ENCODE assay signal across 9 cellular contexts in genomic region chr7:99928994-99929729, GRCh38. TPM values are rescaled to one million over a fixed set of nuclear protein-coding genes. Genes with fewer than 3 reads are reported as not detected.
DNase-seq lines count a peak whose midpoint lies in the region; ATAC-seq and TF ChIP-seq lines count a peak whose summit lies in the region.
"Had no signal": no experiment of that assay in that cellular context is flagged by ENCODE, and none has a peak within 500 bp of the region (broad histone marks: within the 10 kb centered on the region; RNA-seq: fewer than 3 reads in every experiment).

Gene GJC3 (minus strand): TSS chr7:99929620. CDS start chr7:99929620, 0 bp downstream.

- intact Hi-C loops in sigmoid colon (cut with DNase I), result no loop called here

- H3K27ac Mint-ChIP-seq in brain, result no peak within 1 kb of the TSS

- H3K9ac ChIP-seq in SK-N-SH, result no peak within 1 kb of the TSS

- TF ChIP-seq EP300 in SK-N-SH (IDR thresholded peaks at IDR 0.05; ENCODE audit: borderline replicate concordance in 1 of 2, low read depth in 1 of 2, low read length in 1 of 2) (no peak), sigmoid colon (IDR thresholded peaks at IDR 0.05) (no peak)

- ATAC-seq in GM19324 (IDR thresholded peaks at IDR 0.05; ENCODE audit: low FRiP score, unreplicated experiment), result no peak
- no peak for ATAC-seq in HG03175 (IDR thresholded peaks at IDR 0.05; ENCODE audit: unreplicated experiment)

- in situ Hi-C loops in G401 (cut with HindIII; ENCODE audit: low sequenced_read_pairs), result no loop called here

- peak; percentile 59 for TF ChIP-seq RAD21 in SK-N-SH (IDR thresholded peaks at IDR 0.05; ENCODE audit: low read length)

- POLR2A ChIA-PET in SK-N-SH (lab: Yijun Ruan, JAX), result interaction anchor here (1.0 kb wide), 2 partner anchors 19 to 61 kb away, joined by 3 read pairs; no protein-coding TSS in a partner anchor

- H3K27me3 Mint-ChIP-seq in brain, result peaks cover 18% of the 10 kb centered on the region

- no peak for TF ChIP-seq POLR2A in sigmoid colon (IDR thresholded peaks at IDR 0.05)

- H3K27me3 ChIP-seq in SK-N-SH (ENCODE audit: insufficient read depth), result peaks cover 39% of the 10 kb centered on the region; the same call in 1 of the 2 replicates
- no peaks in the 10 kb centered on the region for H3K27me3 ChIP-seq in iPS DF 6.9 (ENCODE audit: control insufficient read depth, insufficient read depth, low read length)
- H3K27me3 ChIP-seq in sigmoid colon, result no peaks in the 10 kb centered on the region
- H3K27me3 ChIP-seq: ascending aorta had no signal

- CTCF ChIA-PET in SK-N-SH (lab: Yijun Ruan, JAX), result interaction anchor here (0.5 to 3.3 kb wide), 26 partner anchors 8 to 949 kb away, joined by 3 to 30 read pairs (median 4); partner anchors contain the start of gene TRIM4

- no peaks in the 10 kb centered on the region for H3K9me2 ChIP-seq in SK-N-SH

- WGBS in SK-N-SH (ENCODE audit: low lambda C conversion rate), result 27% methylated on average over 8 of the region's 22 CpGs
- WGBS in iPS DF 6.9 (ENCODE audit: insufficient coverage, insufficient read length), result no CpG with 5 or more reads among the region's 22 CpGs
- 15 to 19% methylated on average over 22 of the region's 22 CpGs for WGBS in sigmoid colon, 2 donors

- DNase-seq in G401 (ENCODE audit: low spot score) (peak; percentile 70), MV-4-11 (lab: John Stamatoyannopoulos, UW) (peak; percentile 48), SK-N-SH (peak; percentile 85), iPS DF 6.9 (ENCODE audit: low read depth, low spot score) (no peak), sigmoid colon (peak; percentile 71)

- peak within 1 kb of the TSS in 4 of 5 experiments; percentile 44 to 66 (median 60) for H3K4me3 Mint-ChIP-seq in brain

- H3K36me3 ChIP-seq in SK-N-SH (replicated peaks in 1 of 2; ENCODE audit: control insufficient read depth in 1 of 2, insufficient read depth in 2 of 2, low read length in 1 of 2), result no peaks in the 10 kb centered on the region
- H3K36me3 ChIP-seq in iPS DF 6.9 (ENCODE audit: control insufficient read depth, insufficient read depth, low read length), result no peaks in the 10 kb centered on the region
- no peaks in the 10 kb centered on the region for H3K36me3 ChIP-seq in sigmoid colon
- H3K36me3 ChIP-seq: ascending aorta had no signal

- H3K27ac ChIP-seq in SK-N-SH (ENCODE audit: low read depth in 2 of 2, low read length in 1 of 2) (no peak within 1 kb of the TSS; a peak in 1 of 4 replicates), iPS DF 6.9 (ENCODE audit: low read length) (no peak within 1 kb of the TSS), sigmoid colon (peak within 1 kb of the TSS in 1 of 4 donors; percentile 1)
- H3K27ac ChIP-seq: ascending aorta had no signal

- H3K9me3 ChIP-seq in SK-N-SH, result no peaks in the 10 kb centered on the region
- no peaks in the 10 kb centered on the region for H3K9me3 ChIP-seq in iPS DF 6.9 (ENCODE audit: control insufficient read depth, insufficient read depth, low read length)
- H3K9me3 ChIP-seq in sigmoid colon, result no peaks in the 10 kb centered on the region
- H3K9me3 ChIP-seq: ascending aorta had no signal

- H3K4me1 Mint-ChIP-seq in brain, result peaks cover 17% of the 10 kb centered on the region

- H2AFZ ChIP-seq in SK-N-SH (ENCODE audit: low read depth), result no peak within 1 kb of the TSS; the same call in 1 of the 2 replicates

- H3K4me3 ChIP-seq in SK-N-SH (ENCODE audit: low read depth in 2 of 2, low read length in 1 of 2), result peak within 1 kb of the TSS; percentile 36 to 37; a peak in 2 of 4 replicates
- H3K4me3 ChIP-seq in iPS DF 6.9 (ENCODE audit: low read length), result peak within 1 kb of the TSS; percentile 35; the same call in 1 of the 2 replicates
- peak within 1 kb of the TSS in 2 of 4 donors; percentile 24 to 28 for H3K4me3 ChIP-seq in sigmoid colon
- H3K4me3 ChIP-seq: ascending aorta had no signal

- H3K4me2 ChIP-seq in SK-N-SH, result peak within 1 kb of the TSS; percentile 22

- no peaks in the 10 kb centered on the region for H3K79me2 ChIP-seq in SK-N-SH (ENCODE audit: insufficient read depth)

- no peaks in the 10 kb centered on the region for H3K36me3 Mint-ChIP-seq in brain

- no peaks in the 10 kb centered on the region for H3K9me3 Mint-ChIP-seq in brain

- no peaks in the 10 kb centered on the region for H3F3A ChIP-seq in SK-N-SH (replicated peaks; ENCODE audit: insufficient read depth)

- TF ChIP-seq CTCF in SK-N-SH (IDR thresholded peaks at IDR 0.05) (peak; percentile 39), brain (conservative IDR thresholded peaks at IDR 0.05) (peak in 1 of 2 experiments; percentile 18), sigmoid colon (IDR thresholded peaks at IDR 0.05) (no peak)

- no peaks in the 10 kb centered on the region for H4K20me1 ChIP-seq in SK-N-SH (ENCODE audit: insufficient read depth)

- H3K4me1 ChIP-seq in SK-N-SH (ENCODE audit: control insufficient read depth in 1 of 2, insufficient read depth in 2 of 2, low read depth in 1 of 2, low read length in 1 of 2) (peaks cover 0 to 5% of the 10 kb centered on the region in 2 experiments; a peak in 1 of 4 replicates), iPS DF 6.9 (ENCODE audit: control insufficient read depth, insufficient read depth, low read length) (peaks cover 3% of the 10 kb centered on the region; the same call in 1 of the 2 replicates), sigmoid colon (peaks cover 0 to 13% (median 0%) of the 10 kb centered on the region in 4 donors)
- H3K4me1 ChIP-seq: ascending aorta had no signal

TF ChIP-seq in SK-N-SH, 30 proteins besides CTCF, POLR2A, EP300 and RAD21:
- TF ChIP-seq SMC3 (IDR thresholded peaks at IDR 0.05; ENCODE audit: low read depth, low read length), result peak; percentile 8; the same call in 1 of the 2 replicates
- peak; percentile 78 for TF ChIP-seq USF1 (IDR thresholded peaks at IDR 0.05; ENCODE audit: borderline replicate concordance, low read depth)
- TF ChIP-seq MXI1 (IDR thresholded peaks at IDR 0.05; ENCODE audit: low read depth, low read length), result no peak
TF ChIP-seq in SK-N-SH: peak in this region for 2.

RNA-seq across cellular contexts. Expression of gene GJC3, which starts in this region (rescaled TPM):
- total RNA-seq in G401 (2014; rRNA removed; shearing (Covaris generic)), result not detected in 2 replicates
- polyA plus RNA-seq in SK-N-SH (2012; rRNA removed) (not detected in 2 replicates), brain (ENCODE audit: insufficient read depth, low read depth, low replicate concordance) (1.6 TPM), sigmoid colon (under 1 TPM in 1 of 3 donors, not detected in 2; 0.31 TPM)
- polyA plus RNA-seq in SK-N-SH (2012; cell fraction: cytosol; rRNA removed), result 0.03 TPM in 2 replicates
- 0.05 TPM in 1 of 2 replicates, not detected in the other for polyA plus RNA-seq in SK-N-SH (2012; cell fraction: nucleus; rRNA removed)
- under 1 TPM in 3 of 4 donors, not detected in 1; 0.33 to 0.95 (median 0.71) TPM for total RNA-seq in sigmoid colon
- total RNA-seq: ascending aorta had no signal

Comparison
In these comparisons a context has a peak if more than half of its experiments do, and no peak if none do; other contexts are left out.
1. Peak in DNase-seq in G401; RNA of the gene not detected or under 1 TPM.
2. Peak in DNase-seq, H3K4me3 ChIP-seq and H3K4me2 ChIP-seq in SK-N-SH; RNA of the gene not detected or under 1 TPM.
3. Peak in DNase-seq in sigmoid colon; RNA of the gene not detected or under 1 TPM.